Comparison of ENCODE assay signal across 1 cellular context in genomic region chr16:20459227-20459626, GRCh38.
TF ChIP-seq lines count a peak whose summit lies in the region.

No MANE protein-coding gene starts in this region.

TF ChIP-seq in HepG2, 621 proteins besides CTCF, POLR2A, EP300 and RAD21:
- TF ChIP-seq ZNF12 (CRISPR knock-in tag; IDR thresholded peaks at IDR 0.05) = peak; percentile 93
TF ChIP-seq in HepG2: peak in this region for 1; not testable (repeated sequence) for 620.
